In genomic region chr21:33127154-33127893, GRCh38 we compare ENCODE assay signal across 8 cellular contexts. TPM values are rescaled to one million over a fixed set of nuclear protein-coding genes. Genes with fewer than 3 reads are reported as not detected.
DNase-seq lines count a peak whose midpoint lies in the region; ATAC-seq and TF ChIP-seq lines count a peak whose summit lies in the region.

No MANE protein-coding gene starts in this region.

- H3K9me3 ChIP-seq in DOHH2 (ENCODE audit: control insufficient read depth, insufficient read depth, low read length): no peaks in the 10 kb centered on the region
- no peaks in the 10 kb centered on the region for H3K9me3 ChIP-seq in OCI-LY3 (ENCODE audit: insufficient read depth, low read length)

- H3K9me3 Mint-ChIP-seq in activated T-helper 1 cell treated with anti-CD3 and anti-CD28 coated beads, Interleukin-12 subunit alpha, Interleukin-12 subunit beta, Interleukin-2, Interleukin-4 antibody, amounts not matched to agents 30 ng/mL and 10 ng/mL and 1 ng/mL, durations not matched to agents 14 hours and 24 hours and 36 hours: no peaks in the 10 kb centered on the region
- H3K9me3 Mint-ChIP-seq in nephron: no peaks in the 10 kb centered on the region

- H3K4me1 Mint-ChIP-seq in activated T-helper 1 cell treated with anti-CD3 and anti-CD28 coated beads, Interleukin-12 subunit alpha, Interleukin-12 subunit beta, Interleukin-2, Interleukin-4 antibody, amounts not matched to agents 30 ng/mL and 10 ng/mL and 1 ng/mL, durations not matched to agents 14 hours and 24 hours and 36 hours (ENCODE audit: low read depth): peaks cover 8% of the 10 kb centered on the region
- H3K4me1 Mint-ChIP-seq in nephron: peaks cover 10% of the 10 kb centered on the region

- H2AFZ ChIP-seq in OCI-LY3 (ENCODE audit: low read depth, low read length): no peak overlapping the region

- H3K36me3 Mint-ChIP-seq in activated T-helper 1 cell treated with anti-CD3 and anti-CD28 coated beads, Interleukin-12 subunit alpha, Interleukin-12 subunit beta, Interleukin-2, Interleukin-4 antibody, amounts not matched to agents 30 ng/mL and 10 ng/mL and 1 ng/mL, durations not matched to agents 14 hours and 24 hours and 36 hours (ENCODE audit: low read depth): no peaks in the 10 kb centered on the region
- no peaks in the 10 kb centered on the region for H3K36me3 Mint-ChIP-seq in nephron (ENCODE audit: low read depth)

- H3K36me3 ChIP-seq in DOHH2 (ENCODE audit: control insufficient read depth, low read length) (no peaks in the 10 kb centered on the region), OCI-LY3 (replicated peaks; ENCODE audit: low read depth, low read length) (no peaks in the 10 kb centered on the region)

- peak; percentile 8 for DNase-seq in activated T-helper 1 cell treated with anti-CD3 and anti-CD28 coated beads, Interleukin-12 subunit alpha, Interleukin-12 subunit beta, Interleukin-2, Interleukin-4 antibody, amounts not matched to agents 30 ng/mL and 10 ng/mL and 1 ng/mL, durations not matched to agents 14 hours and 24 hours and 36 hours (ENCODE audit: low spot score)
- DNase-seq in fibroblast of the aortic adventitia (ENCODE audit: low read depth): peak; percentile 74
- DNase-seq in stimulated activated naive CD4-positive, alpha-beta T cell treated with Interleukin-2 at 50 U/mL for 16 hours (lab: John Stamatoyannopoulos, UW): peak; percentile 12

- H3K9ac ChIP-seq in OCI-LY3 (ENCODE audit: low read length): no peak overlapping the region

- H3K79me2 ChIP-seq in DOHH2 (ENCODE audit: control insufficient read depth, low read length) (no peaks in the 10 kb centered on the region), OCI-LY3 (ENCODE audit: low read length) (no peaks in the 10 kb centered on the region)

- H3K4me3 ChIP-seq in DOHH2 (ENCODE audit: low read length) (no peak overlapping the region), OCI-LY3 (ENCODE audit: low read length) (peak overlapping the region; percentile 58), fibroblast of the aortic adventitia (ENCODE audit: low read depth, low read length) (peak overlapping the region; percentile 63)

- peak; percentile 82 for TF ChIP-seq CTCF in DOHH2 (IDR thresholded peaks at IDR 0.05; ENCODE audit: low read depth, low read length, poor library complexity, severe bottlenecking)
- peak; percentile 85 for TF ChIP-seq CTCF in OCI-LY3 (IDR thresholded peaks at IDR 0.05; ENCODE audit: low read depth, low read length)
- peak; percentile 86 for TF ChIP-seq CTCF in fibroblast of the aortic adventitia (IDR thresholded peaks at IDR 0.05; ENCODE audit: insufficient read depth, low read length)
- TF ChIP-seq CTCF in nephron (IDR thresholded peaks at IDR 0.05; ENCODE audit: unreplicated experiment in 3 of 3): peak; percentile 71 to 75 (median 72)

- H3K4me1 ChIP-seq in DOHH2 (ENCODE audit: control insufficient read depth, low read length): no peaks in the 10 kb centered on the region
- no peaks in the 10 kb centered on the region; the same call in 1 of the 2 replicates for H3K4me1 ChIP-seq in OCI-LY3 (ENCODE audit: low read length)

- H3K27me3 ChIP-seq in DOHH2 (ENCODE audit: control insufficient read depth, low read length) (peaks cover 7% of the 10 kb centered on the region; the same call in 1 of the 2 replicates), OCI-LY3 (ENCODE audit: low read depth, low read length) (peaks cover 16% of the 10 kb centered on the region)

- peaks cover 16% of the 10 kb centered on the region for H3K27me3 Mint-ChIP-seq in activated T-helper 1 cell treated with anti-CD3 and anti-CD28 coated beads, Interleukin-12 subunit alpha, Interleukin-12 subunit beta, Interleukin-2, Interleukin-4 antibody, amounts not matched to agents 30 ng/mL and 10 ng/mL and 1 ng/mL, durations not matched to agents 14 hours and 24 hours and 36 hours (ENCODE audit: insufficient read depth)
- H3K27me3 Mint-ChIP-seq in nephron (ENCODE audit: low read depth): peaks cover 68% of the 10 kb centered on the region

- H3K27ac Mint-ChIP-seq in activated T-helper 1 cell treated with anti-CD3 and anti-CD28 coated beads, Interleukin-12 subunit alpha, Interleukin-12 subunit beta, Interleukin-2, Interleukin-4 antibody, amounts not matched to agents 30 ng/mL and 10 ng/mL and 1 ng/mL, durations not matched to agents 14 hours and 24 hours and 36 hours: no peak overlapping the region
- H3K27ac Mint-ChIP-seq in nephron: no peak overlapping the region

- ATAC-seq in HG03378 (IDR thresholded peaks at IDR 0.05; ENCODE audit: unreplicated experiment) (peak; percentile 56), GM18517 (IDR thresholded peaks at IDR 0.05; ENCODE audit: unreplicated experiment) (no peak)

- intact Hi-C loops in activated T-helper 1 cell treated with anti-CD3 and anti-CD28 coated beads, Interleukin-12 subunit alpha, Interleukin-12 subunit beta, Interleukin-2, Interleukin-4 antibody, amounts not matched to agents 30 ng/mL and 10 ng/mL and 1 ng/mL, durations not matched to agents 14 hours and 24 hours and 36 hours (cut with micrococcal nuclease): loop anchor here (1.0 to 5.0 kb wide), 2 partner anchors 187 to 475 kb away; no protein-coding TSS in a partner anchor

- no peaks in the 10 kb centered on the region for H3F3A ChIP-seq in DOHH2 (ENCODE audit: control insufficient read depth, insufficient read depth)

- no peak overlapping the region for H3K27ac ChIP-seq in DOHH2 (ENCODE audit: low read depth, low read length)
- H3K27ac ChIP-seq in OCI-LY3 (ENCODE audit: low read length): no peak overlapping the region

- H3K4me3 Mint-ChIP-seq in activated T-helper 1 cell treated with anti-CD3 and anti-CD28 coated beads, Interleukin-12 subunit alpha, Interleukin-12 subunit beta, Interleukin-2, Interleukin-4 antibody, amounts not matched to agents 30 ng/mL and 10 ng/mL and 1 ng/mL, durations not matched to agents 14 hours and 24 hours and 36 hours: no peak overlapping the region
- peak overlapping the region; percentile 69 to 78 (median 73) for H3K4me3 Mint-ChIP-seq in nephron

- H4K20me1 ChIP-seq in DOHH2 (ENCODE audit: control insufficient read depth, insufficient read depth, low read depth, low read length) (no peaks in the 10 kb centered on the region), OCI-LY3 (ENCODE audit: insufficient read depth, low read length) (no peaks in the 10 kb centered on the region)

- no peaks in the 10 kb centered on the region for H3K9me2 ChIP-seq in DOHH2 (replicated peaks; ENCODE audit: control insufficient read depth, low read length)

- no peak overlapping the region for H3K4me2 ChIP-seq in DOHH2 (ENCODE audit: low read length)
- H3K4me2 ChIP-seq in OCI-LY3 (ENCODE audit: low read length): peak overlapping the region; percentile 49

RNA-seq across cellular contexts. Expression of gene OLIG1, which starts 57.4 kb away (rescaled TPM):
- total RNA-seq in activated T-helper 1 cell treated with anti-CD3 and anti-CD28 coated beads, Interleukin-12 subunit alpha, Interleukin-12 subunit beta, Interleukin-2, Interleukin-4 antibody, amounts not matched to agents 30 ng/mL and 10 ng/mL and 1 ng/mL, durations not matched to agents 14 hours and 24 hours and 36 hours: not detected in 2 replicates
- total RNA-seq in fibroblast of the aortic adventitia (ENCODE audit: low replicate concordance): not detected in 2 replicates

Comparison
In these comparisons a context has a peak if more than half of its experiments do, and no peak if none do; other contexts are left out.
1. DNase-seq: peak in every context shown above with its lines; median percentile 74 in fibroblast of the aortic adventitia; 12 in stimulated activated naive CD4-positive, alpha-beta T cell treated with Interleukin-2 at 50 U/mL for 16 hours; 8 in activated T-helper 1 cell treated with anti-CD3 and anti-CD28 coated beads, Interleukin-12 subunit alpha, Interleukin-12 subunit beta, Interleukin-2, Interleukin-4 antibody, amounts not matched to agents 30 ng/mL and 10 ng/mL and 1 ng/mL, durations not matched to agents 14 hours and 24 hours and 36 hours.